In the genomic region with DNA sequence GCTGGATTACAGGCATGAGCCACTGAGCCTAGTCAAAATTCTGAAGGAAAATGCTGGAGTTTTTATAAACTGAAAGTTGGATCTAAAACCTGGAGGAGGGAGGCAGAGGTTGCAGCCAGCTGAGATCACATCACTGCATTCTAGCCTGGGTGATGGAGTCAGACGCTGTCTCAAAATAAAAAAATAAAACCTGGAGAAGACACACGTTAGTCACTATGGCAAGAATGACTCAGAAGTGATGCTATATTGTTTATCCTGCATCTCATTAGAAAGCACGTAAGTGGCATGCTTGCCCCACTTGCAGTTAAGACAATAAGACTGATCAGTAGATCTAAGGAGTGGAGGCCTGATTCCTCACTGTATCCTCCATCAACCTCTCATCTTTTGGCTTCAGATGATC, we compare ENCODE assay signal across 12 cellular contexts. TPM values are rescaled to one million over a fixed set of nuclear protein-coding genes. Genes with fewer than 3 reads are reported as not detected.
DNase-seq lines count a peak whose midpoint lies in the region; TF ChIP-seq lines count a peak whose summit lies in the region.
"Had no signal": no experiment of that assay in that cellular context is flagged by ENCODE, and none has a peak within 500 bp of the region (broad histone marks: within the 10 kb centered on the region; RNA-seq: fewer than 3 reads in every experiment).

No MANE protein-coding gene starts in this region.

- DNase-seq in AG04450 (ENCODE audit: low read depth, low spot score) = peak; percentile 50
- peak; percentile 39 for DNase-seq in HFF-Myc (ENCODE audit: extremely low read depth, low read depth)
- peak; percentile 67 for DNase-seq in adipocyte (ENCODE audit: low read depth)
- DNase-seq in foreskin fibroblast = peak; percentile 88 to 93
- DNase-seq in C1 segment of cervical spinal cord (lab: John Stamatoyannopoulos, UW) = no peak
- no peak for DNase-seq in cerebellum (ENCODE audit: low spot score)
- DNase-seq in NCI-H524 treated with DMSO at 0.1 percent for 48 hours (lab: John Stamatoyannopoulos, UW) = no peak
- DNase-seq in DMS 273 (lab: John Stamatoyannopoulos, UW; ENCODE audit: unreplicated experiment) = no peak
- DNase-seq: central memory CD4-positive, alpha-beta T cell; NCI-H1436; pancreas; SHP77 had no signal

- no peaks in the 10 kb centered on the region for H3K27me3 ChIP-seq in AG04450 (ENCODE audit: control insufficient read depth, insufficient read depth, low read length)
- no peaks in the 10 kb centered on the region for H3K27me3 ChIP-seq in adipocyte (replicated peaks; ENCODE audit: control insufficient read depth, insufficient read depth, low read length)
- H3K27me3 ChIP-seq: pancreas had no signal

- no peaks in the 10 kb centered on the region for H3K36me3 ChIP-seq in adipocyte (ENCODE audit: control insufficient read depth, insufficient read depth, low read length, severe bottlenecking)
- H3K36me3 ChIP-seq: pancreas had no signal

- H3K9ac ChIP-seq in adipocyte (ENCODE audit: low read length) = no peak overlapping the region

- H3K4me3 ChIP-seq in AG04450 (ENCODE audit: low read depth, low read length) = no peak overlapping the region
- H3K4me3 ChIP-seq in HFF-Myc (replicated peaks; ENCODE audit: low read depth, low read length) = no peak overlapping the region
- no peak overlapping the region for H3K4me3 ChIP-seq in adipocyte (ENCODE audit: low read length)
- no peak overlapping the region for H3K4me3 ChIP-seq in foreskin fibroblast (ENCODE audit: low read depth in 1 of 2, low read length in 2 of 2)
- H3K4me3 ChIP-seq: pancreas had no signal

- H3K9me3 ChIP-seq in AG04450 (ENCODE audit: control insufficient read depth, insufficient read depth, low read length) (no peaks in the 10 kb centered on the region), adipocyte (ENCODE audit: control insufficient read depth, low read length) (no peaks in the 10 kb centered on the region)
- H3K9me3 ChIP-seq: pancreas had no signal

- no peak for TF ChIP-seq CTCF in AG04450 (IDR thresholded peaks at IDR 0.05; ENCODE audit: low read depth, low read length)
- no peak for TF ChIP-seq CTCF in HFF-Myc (IDR thresholded peaks at IDR 0.05; ENCODE audit: low read depth, low read length, missing control alignments)
- no peak for TF ChIP-seq CTCF in foreskin fibroblast (IDR thresholded peaks at IDR 0.05; ENCODE audit: low read depth, low read length)

- CTCF ChIA-PET in AG04450 (lab: Charles Lee) = interaction anchor here (0.7 to 4.5 kb wide), 5 partner anchors 47 to 677 kb away, joined by 3 to 48 read pairs (median 5); no protein-coding TSS in a partner anchor

- POLR2A ChIA-PET in AG04450 (lab: Yijun Ruan, JAX) = no interaction called here

- peak overlapping the region; percentile 22 for H3K27ac ChIP-seq in AG04450 (ENCODE audit: low read depth, low read length)
- H3K27ac ChIP-seq: pancreas had no signal

- H3K4me1 ChIP-seq in adipocyte (ENCODE audit: control insufficient read depth, insufficient read depth, low read length) = peaks cover 9% of the 10 kb centered on the region

RNA-seq across cellular contexts. Expression of a gene that starts 17.2 kb away (rescaled TPM):
- polyA plus RNA-seq in AG04450 (2011; rRNA removed) = 25.5 and 26.9 TPM in 2 replicates
- 15.7 and 16.0 TPM in 2 replicates for polyA minus RNA-seq in AG04450 (2011; rRNA and poly(A)+ RNA removed)
- total RNA-seq in cerebellum = 35.0 TPM

Comparison
In these comparisons a context has a peak if more than half of its experiments do, and no peak if none do; other contexts are left out.
1. DNase-seq: peak in AG04450 (single experiment), HFF-Myc (single experiment), adipocyte (single experiment) and foreskin fibroblast (2 of 2); none in C1 segment of cervical spinal cord (0 of 14), cerebellum (single experiment), NCI-H524 treated with DMSO at 0.1 percent for 48 hours (single experiment) and DMS 273 (single experiment).